14 cellular contexts compared by ENCODE assay signal in the genomic region with DNA sequence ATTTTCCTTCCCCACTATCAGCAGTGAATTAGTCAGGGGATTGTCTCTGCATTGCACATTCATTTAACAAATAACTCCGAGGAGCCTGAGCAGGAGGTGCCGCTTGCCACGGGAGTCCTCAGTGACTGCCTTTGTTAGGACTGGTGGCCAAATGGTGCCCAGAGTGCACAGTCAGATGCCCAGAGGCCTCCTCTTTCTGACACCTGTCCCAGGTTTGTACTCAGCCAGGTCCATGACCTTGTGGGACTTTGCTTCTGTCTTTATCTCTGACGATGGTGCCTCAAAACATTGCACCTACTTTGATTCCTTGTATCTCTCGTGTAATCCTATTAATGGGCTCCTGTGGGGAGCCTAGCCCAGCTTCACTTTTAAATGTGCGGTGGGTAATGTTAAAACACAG.
"Had no signal": no experiment of that assay in that cellular context is flagged by ENCODE, and none has a peak within 500 bp of the region (broad histone marks: within the 10 kb centered on the region; RNA-seq: fewer than 3 reads in every experiment).

No MANE protein-coding gene starts in this region.

- H3K4me3 ChIP-seq: cardiac muscle cell, dorsolateral prefrontal cortex, hepatocyte, pancreas, SJSA1, tibial nerve had no signal

- H3K27ac Mint-ChIP-seq: activated naive CD4-positive, alpha-beta T cell treated with anti-CD3 and anti-CD28 coated beads, Interleukin-2, amount 10 ng/mL, durations not matched to agents 7 days and 5 days; activated T-helper 17 cell treated with anti-CD3 and anti-CD28 coated beads, Interleukin-2, amount 50 U/mL, for 72 hours; stimulated activated effector memory CD8-positive, alpha-beta T cell treated with anti-CD3 and anti-CD28 coated beads, Interleukin-12 subunit alpha, Interleukin-12 subunit beta, amount 100 ng/mL, for 72 hours; T-helper 2 cell treated with Interferon-gamma antibody and Interleukin-4, amounts not matched to agents 5 μg/mL and 100 μg/mL, for 36 hours had no signal

- H3K36me3 ChIP-seq: cardiac muscle cell, pancreas, tibial nerve had no signal

- H2AFZ ChIP-seq: hepatocyte had no signal

- DNase-seq: activated CD4-positive, alpha-beta T cell treated with anti-CD3 and anti-CD28 coated beads, Interleukin-2, amount 50 U/mL, for 4 hours; activated naive CD4-positive, alpha-beta T cell treated with anti-CD3 and anti-CD28 coated beads, Interleukin-2, amount 10 ng/mL, durations not matched to agents 7 days and 5 days; dorsolateral prefrontal cortex; endodermal cell; kidney; pancreas had no signal

- H3K9me3 ChIP-seq: pancreas, SJSA1, tibial nerve had no signal

- H3K27ac ChIP-seq: cardiac muscle cell, dorsolateral prefrontal cortex, hepatocyte, pancreas, SJSA1, tibial nerve had no signal

- H3K27me3 Mint-ChIP-seq: activated naive CD4-positive, alpha-beta T cell treated with anti-CD3 and anti-CD28 coated beads, Interleukin-2, amount 10 ng/mL, durations not matched to agents 7 days and 5 days; activated T-helper 17 cell treated with anti-CD3 and anti-CD28 coated beads, Interleukin-2, amount 50 U/mL, for 72 hours had no signal

- H3K4me1 ChIP-seq: pancreas, SJSA1 had no signal

- H3K4me1 Mint-ChIP-seq: activated T-helper 17 cell treated with anti-CD3 and anti-CD28 coated beads, Interleukin-2, amount 50 U/mL, for 72 hours had no signal

- H3K4me2 ChIP-seq: hepatocyte had no signal

- H3K4me3 Mint-ChIP-seq: activated naive CD4-positive, alpha-beta T cell treated with anti-CD3 and anti-CD28 coated beads, Interleukin-2, amount 10 ng/mL, durations not matched to agents 7 days and 5 days; activated T-helper 17 cell treated with anti-CD3 and anti-CD28 coated beads, Interleukin-2, amount 50 U/mL, for 72 hours; endodermal cell; stimulated activated effector memory CD8-positive, alpha-beta T cell treated with anti-CD3 and anti-CD28 coated beads, Interleukin-12 subunit alpha, Interleukin-12 subunit beta, amount 100 ng/mL, for 72 hours; T-helper 2 cell treated with Interferon-gamma antibody and Interleukin-4, amounts not matched to agents 5 μg/mL and 100 μg/mL, for 36 hours had no signal

- H3K9me3 Mint-ChIP-seq: activated naive CD4-positive, alpha-beta T cell treated with anti-CD3 and anti-CD28 coated beads, Interleukin-2, amount 10 ng/mL, durations not matched to agents 7 days and 5 days; activated T-helper 17 cell treated with anti-CD3 and anti-CD28 coated beads, Interleukin-2, amount 50 U/mL, for 72 hours; endodermal cell; stimulated activated effector memory CD8-positive, alpha-beta T cell treated with anti-CD3 and anti-CD28 coated beads, Interleukin-12 subunit alpha, Interleukin-12 subunit beta, amount 100 ng/mL, for 72 hours; T-helper 2 cell treated with Interferon-gamma antibody and Interleukin-4, amounts not matched to agents 5 μg/mL and 100 μg/mL, for 36 hours had no signal

- H3K27me3 ChIP-seq: cardiac muscle cell, dorsolateral prefrontal cortex, hepatocyte, pancreas, SJSA1, tibial nerve had no signal

- FAIRE-seq: kidney, pancreas had no signal

- ATAC-seq: activated CD4-positive, CD25-positive, alpha-beta regulatory T cell treated with anti-CD3 and anti-CD28 coated beads, Interleukin-2, amount 50 U/mL, for 24 hours; activated T-helper 17 cell treated with anti-CD3 and anti-CD28 coated beads, Interleukin-2, amount 50 U/mL, for 72 hours; pancreas; stimulated activated effector memory CD8-positive, alpha-beta T cell treated with anti-CD3 and anti-CD28 coated beads, Interleukin-12 subunit alpha, Interleukin-12 subunit beta, amount 100 ng/mL, for 72 hours had no signal
